Comparison of ENCODE assay signal across 19 cellular contexts in genomic region chr3:46335546-46335945, GRCh38. TPM values are rescaled to one million over a fixed set of nuclear protein-coding genes. Genes with fewer than 3 reads are reported as not detected.
DNase-seq lines count a peak whose midpoint lies in the region; ATAC-seq and TF ChIP-seq lines count a peak whose summit lies in the region.
"Had no signal": no experiment of that assay in that cellular context is flagged by ENCODE, and none has a peak within 500 bp of the region (broad histone marks: within the 10 kb centered on the region; RNA-seq: fewer than 3 reads in every experiment).

No MANE protein-coding gene starts in this region.

- peaks cover 26% of the 10 kb centered on the region for H3K36me3 Mint-ChIP-seq in natural killer cell treated with Interleukin-12 subunit alpha and Interleukin-12 subunit beta and Interleukin-15 and Interleukin-18, amount 100 ng/mL, for 72 hours
- H3K36me3 Mint-ChIP-seq in natural killer cell (peaks cover 8% of the 10 kb centered on the region), T-helper 17 cell (ENCODE audit: low read depth) (no peaks in the 10 kb centered on the region)
- H3K36me3 Mint-ChIP-seq in activated naive CD4-positive, alpha-beta T cell treated with anti-CD3 and anti-CD28 coated beads, Interleukin-2, amount 10 ng/mL, durations not matched to agents 7 days and 5 days = peaks cover 36% of the 10 kb centered on the region

- H3K9me3 Mint-ChIP-seq in natural killer cell treated with Interleukin-12 subunit alpha and Interleukin-12 subunit beta and Interleukin-15 and Interleukin-18, amount 100 ng/mL, for 72 hours = peaks cover 21% of the 10 kb centered on the region
- H3K9me3 Mint-ChIP-seq in natural killer cell = peaks cover 4 to 13% of the 10 kb centered on the region in 2 donors
- peaks cover 37% of the 10 kb centered on the region for H3K9me3 Mint-ChIP-seq in activated naive CD4-positive, alpha-beta T cell treated with anti-CD3 and anti-CD28 coated beads, Interleukin-2, amount 10 ng/mL, durations not matched to agents 7 days and 5 days

- H3K4me3 Mint-ChIP-seq in natural killer cell treated with Interleukin-12 subunit alpha and Interleukin-12 subunit beta and Interleukin-15 and Interleukin-18, amount 100 ng/mL, for 72 hours = peak overlapping the region; percentile 57
- H3K4me3 Mint-ChIP-seq in natural killer cell (no peak overlapping the region), T-helper 17 cell (no peak overlapping the region)
- no peak overlapping the region for H3K4me3 Mint-ChIP-seq in activated naive CD4-positive, alpha-beta T cell treated with anti-CD3 and anti-CD28 coated beads, Interleukin-2, amount 10 ng/mL, durations not matched to agents 7 days and 5 days

- peak overlapping the region in 1 of 2 donors; percentile 60 for H3K27ac Mint-ChIP-seq in natural killer cell treated with Interleukin-12 subunit alpha and Interleukin-12 subunit beta and Interleukin-15 and Interleukin-18, amount 100 ng/mL, for 72 hours
- no peak overlapping the region for H3K27ac Mint-ChIP-seq in natural killer cell
- H3K27ac Mint-ChIP-seq in T-helper 17 cell = peak overlapping the region; percentile 8
- H3K27ac Mint-ChIP-seq in activated naive CD4-positive, alpha-beta T cell treated with anti-CD3 and anti-CD28 coated beads, Interleukin-2, amount 10 ng/mL, durations not matched to agents 7 days and 5 days = no peak overlapping the region

- DNase-seq in natural killer cell treated with Interleukin-12 subunit alpha and Interleukin-12 subunit beta and Interleukin-15 and Interleukin-18, amount 100 ng/mL, for 72 hours (ENCODE audit: low spot score) = no peak
- no peak for DNase-seq in natural killer cell
- no peak for DNase-seq in T-helper 17 cell
- DNase-seq in left kidney (ENCODE audit: low read depth, low spot score) = peak; percentile 55
- DNase-seq in activated naive CD4-positive, alpha-beta T cell treated with anti-CD3 and anti-CD28 coated beads, Interleukin-2, amount 10 ng/mL, durations not matched to agents 7 days and 5 days = no peak
- no peak for DNase-seq in amygdala (lab: John Stamatoyannopoulos, UW)
- DNase-seq: AML-193; CD8-positive, alpha-beta memory T cell; NCI-H1105; NCI-H2029 treated with DMSO at 0.1 percent for 48 hours; NCI-H510A treated with DMSO at 0.1 percent for 48 hours; NCI-H748 treated with DMSO at 0.1 percent for 48 hours; NK-92 treated with Interleukin-12 subunit alpha and Interleukin-12 subunit beta, amount 100 ng/mL, for 24 hours; Peyer's patch had no signal

- peaks cover 0 to 3% of the 10 kb centered on the region in 2 donors for H3K27me3 Mint-ChIP-seq in natural killer cell treated with Interleukin-12 subunit alpha and Interleukin-12 subunit beta and Interleukin-15 and Interleukin-18, amount 100 ng/mL, for 72 hours
- H3K27me3 Mint-ChIP-seq in natural killer cell (ENCODE audit: low read depth in 2 of 2) (peaks cover 0 to 3% of the 10 kb centered on the region in 2 donors), T-helper 17 cell (no peaks in the 10 kb centered on the region)
- peaks cover 15% of the 10 kb centered on the region for H3K27me3 Mint-ChIP-seq in activated naive CD4-positive, alpha-beta T cell treated with anti-CD3 and anti-CD28 coated beads, Interleukin-2, amount 10 ng/mL, durations not matched to agents 7 days and 5 days
- H3K27me3 Mint-ChIP-seq: CD8-positive, alpha-beta memory T cell had no signal

- TF ChIP-seq CTCF in natural killer cell (IDR thresholded peaks at IDR 0.05) = no peak

- ATAC-seq in natural killer cell treated with Interleukin-12 subunit alpha and Interleukin-12 subunit beta and Interleukin-15 and Interleukin-18, amount 100 ng/mL, for 72 hours = no peak
- ATAC-seq in natural killer cell (no peak), T-helper 17 cell (no peak), GM18867 (IDR thresholded peaks at IDR 0.05; ENCODE audit: unreplicated experiment) (no peak), HG02970 (IDR thresholded peaks at IDR 0.05; ENCODE audit: low FRiP score, unreplicated experiment) (no peak)

- intact Hi-C loops in natural killer cell (cut with micrococcal nuclease) = no loop called here

- peaks cover 42 to 60% of the 10 kb centered on the region in 2 donors for H3K4me1 Mint-ChIP-seq in natural killer cell treated with Interleukin-12 subunit alpha and Interleukin-12 subunit beta and Interleukin-15 and Interleukin-18, amount 100 ng/mL, for 72 hours (ENCODE audit: low read depth in 2 of 2)
- H3K4me1 Mint-ChIP-seq in natural killer cell = peaks cover 6 to 8% of the 10 kb centered on the region in 2 donors
- peaks cover 10% of the 10 kb centered on the region for H3K4me1 Mint-ChIP-seq in T-helper 17 cell
- H3K4me1 Mint-ChIP-seq in activated naive CD4-positive, alpha-beta T cell treated with anti-CD3 and anti-CD28 coated beads, Interleukin-2, amount 10 ng/mL, durations not matched to agents 7 days and 5 days = peaks cover 23% of the 10 kb centered on the region

- CTCF ChIA-PET in activated naive CD4-positive, alpha-beta T cell treated with anti-CD3 and anti-CD28 coated beads, Interleukin-2, amount 10 ng/mL, durations not matched to agents 7 days and 5 days (lab: Charles Lee) = interaction anchor here (0.8 to 1.3 kb wide), 2 partner anchors 11 to 127 kb away, joined by 3 to 4 read pairs; no protein-coding TSS in a partner anchor

- H3K9me3 ChIP-seq in T-helper 17 cell (ENCODE audit: control insufficient read depth, low read length, poor library complexity, severe bottlenecking) = no peaks in the 10 kb centered on the region
- H3K9me3 ChIP-seq: SJSA1 had no signal

RNA-seq across cellular contexts. Expression of gene CCR2, which starts 18.4 kb away (rescaled TPM):
- total RNA-seq in natural killer cell treated with Interleukin-12 subunit alpha and Interleukin-12 subunit beta and Interleukin-15 and Interleukin-18, amount 100 ng/mL, for 72 hours = 1 to 10 TPM in 1 of 2 donors, under 1 TPM in 1; 0.48 to 2.5 TPM
- total RNA-seq in natural killer cell = 1 to 10 TPM in 2 of 3 donors, under 1 TPM in 1; 0.21 to 9.8 (median 1.7) TPM
- 10 to 100 TPM; 12.4 to 14.2 TPM for total RNA-seq in T-helper 17 cell
- total RNA-seq: A172, LHCN-M2, SJSA1 had no signal

RNA-seq across cellular contexts. Expression of gene CCR5, which starts 35.2 kb away (rescaled TPM):
- total RNA-seq in natural killer cell treated with Interleukin-12 subunit alpha and Interleukin-12 subunit beta and Interleukin-15 and Interleukin-18, amount 100 ng/mL, for 72 hours = 10 to 100 TPM; 28.3 to 46.2 TPM
- 1 to 10 TPM in 2 of 3 donors, under 1 TPM in 1; 0.59 to 7.6 (median 1.0) TPM for total RNA-seq in natural killer cell
- total RNA-seq in T-helper 17 cell = 1 to 10 TPM; 3.2 to 8.3 TPM
- total RNA-seq: A172, LHCN-M2, SJSA1 had no signal
